In genomic region chr16:85437161-85438052, GRCh38 we compare ENCODE assay signal across 9 cellular contexts.
DNase-seq lines count a peak whose midpoint lies in the region; ATAC-seq and TF ChIP-seq lines count a peak whose summit lies in the region.
"Had no signal": no experiment of that assay in that cellular context is flagged by ENCODE, and none has a peak within 500 bp of the region (broad histone marks: within the 10 kb centered on the region; RNA-seq: fewer than 3 reads in every experiment).

No MANE protein-coding gene starts in this region.

- TF ChIP-seq CTCF in choroid plexus epithelial cell (conservative IDR thresholded peaks at IDR 0.05; ENCODE audit: low read depth, low read length): no peak
- TF ChIP-seq CTCF in nephron (IDR thresholded peaks at IDR 0.05; ENCODE audit: unreplicated experiment in 3 of 3): no peak

- H3K4me3 Mint-ChIP-seq in nephron: peak overlapping the region; percentile 66 to 73 (median 66)

- H3K27ac Mint-ChIP-seq in nephron: peak overlapping the region; percentile 93 to 96 (median 94)

- no peak for ATAC-seq in HG02798 (IDR thresholded peaks at IDR 0.05; ENCODE audit: poor library complexity, unreplicated experiment)
- ATAC-seq in SK-N-SH treated with all-trans-retinoic acid at 6 μM for 48 hours: no peak

- H3K27me3 Mint-ChIP-seq in nephron (ENCODE audit: low read depth): peaks cover 5% of the 10 kb centered on the region

- DNase-seq in COR-L47 (lab: John Stamatoyannopoulos, UW) (peak; percentile 93), NCI-H1436 (lab: John Stamatoyannopoulos, UW) (peak; percentile 28), choroid plexus epithelial cell (ENCODE audit: low read depth) (peak; percentile 19)
- DNase-seq in effector CD8-positive, alpha-beta T cell (lab: John Stamatoyannopoulos, UW): no peak
- no peak for DNase-seq in activated CD8-positive, alpha-beta memory T cell treated with anti-CD3 and anti-CD28 coated beads, Interleukin-2, amount 50 U/mL, for 48 hours
- DNase-seq: NCI-H1048 had no signal

- H3K9me3 Mint-ChIP-seq in nephron: no peaks in the 10 kb centered on the region

- H3K4me3 ChIP-seq in choroid plexus epithelial cell (ENCODE audit: low read depth, low read length): no peak overlapping the region

- peaks cover 3% of the 10 kb centered on the region for H3K36me3 Mint-ChIP-seq in nephron (ENCODE audit: low read depth)

- peaks cover 65% of the 10 kb centered on the region for H3K4me1 Mint-ChIP-seq in nephron

TF ChIP-seq in SK-N-SH treated with all-trans-retinoic acid at 6 μM for 48 hours, 23 proteins besides CTCF, POLR2A, EP300 and RAD21:
- TF ChIP-seq POU6F1 (CRISPR knock-in tag; IDR thresholded peaks at IDR 0.05; ENCODE audit: borderline replicate concordance, low read depth) (no peak), BACH2 (CRISPR knock-in tag; IDR thresholded peaks at IDR 0.05; ENCODE audit: borderline replicate concordance) (no peak), ZNF70 (CRISPR knock-in tag; IDR thresholded peaks at IDR 0.05) (no peak), CSDC2 (CRISPR knock-in tag; IDR thresholded peaks at IDR 0.05) (no peak), ZFP30 (CRISPR knock-in tag; IDR thresholded peaks at IDR 0.05) (no peak), CREB5 (CRISPR knock-in tag; IDR thresholded peaks at IDR 0.05; ENCODE audit: low read depth) (no peak), ARNTL (CRISPR knock-in tag; IDR thresholded peaks at IDR 0.05; ENCODE audit: borderline replicate concordance, low read depth) (no peak), ISL1 (CRISPR knock-in tag; IDR thresholded peaks at IDR 0.05) (no peak), ZFP3 (CRISPR knock-in tag; IDR thresholded peaks at IDR 0.05) (no peak), CSRNP3 (CRISPR knock-in tag; IDR thresholded peaks at IDR 0.05) (no peak), PPARA (CRISPR knock-in tag; IDR thresholded peaks at IDR 0.05; ENCODE audit: borderline replicate concordance) (no peak), ZC3H10 (CRISPR knock-in tag; IDR thresholded peaks at IDR 0.05) (no peak), TSHZ2 (CRISPR knock-in tag; IDR thresholded peaks at IDR 0.05) (no peak), ZNF565 (CRISPR knock-in tag; conservative IDR thresholded peaks at IDR 0.05; ENCODE audit: low read depth) (no peak)

Comparison
In these comparisons a context has a peak if more than half of its experiments do, and no peak if none do; other contexts are left out.
1. DNase-seq: peak in COR-L47 (single experiment), NCI-H1436 (single experiment) and choroid plexus epithelial cell (single experiment); none in effector CD8-positive, alpha-beta T cell (single experiment) and activated CD8-positive, alpha-beta memory T cell treated with anti-CD3 and anti-CD28 coated beads, Interleukin-2, amount 50 U/mL, for 48 hours (single experiment).